21 cellular contexts compared by ENCODE assay signal in genomic region chr2:54213082-54213481, GRCh38. TPM values are rescaled to one million over a fixed set of nuclear protein-coding genes. Genes with fewer than 3 reads are reported as not detected.
"Had no signal": no experiment of that assay in that cellular context is flagged by ENCODE, and none has a peak within 500 bp of the region (broad histone marks: within the 10 kb centered on the region; RNA-seq: fewer than 3 reads in every experiment).

No MANE protein-coding gene starts in this region.

- FAIRE-seq: HepG2 had no signal

- DNase-seq: NCI-H1092, NCI-H1105 treated with DMSO at 0.1 percent for 48 hours, NCI-H1417 treated with DMSO at 0.1 percent for 48 hours, NCI-H146, NCI-H1694 treated with DMSO at 0.1 percent for 48 hours, NCI-H1930, NCI-H2081, NCI-H2107, NCI-H2227 treated with DMSO at 0.1 percent for 48 hours, NCI-H524 treated with DMSO at 0.1 percent for 48 hours, NCI-H69, NCI-H774, Right ventricle myocardium superior, RPMI8226, SIG-M5 had no signal

RNA-seq across cellular contexts. Expression of gene TSPYL6, which starts 42.9 kb away (rescaled TPM):
- total RNA-seq: HepG2, HT1080, IMR-90, LHCN-M2, MCF 10A, NCI-H460, Right ventricle myocardium superior had no signal
- polyA plus RNA-seq: IMR-90 had no signal
